Comparison of ENCODE assay signal across 19 cellular contexts in the genomic region with DNA sequence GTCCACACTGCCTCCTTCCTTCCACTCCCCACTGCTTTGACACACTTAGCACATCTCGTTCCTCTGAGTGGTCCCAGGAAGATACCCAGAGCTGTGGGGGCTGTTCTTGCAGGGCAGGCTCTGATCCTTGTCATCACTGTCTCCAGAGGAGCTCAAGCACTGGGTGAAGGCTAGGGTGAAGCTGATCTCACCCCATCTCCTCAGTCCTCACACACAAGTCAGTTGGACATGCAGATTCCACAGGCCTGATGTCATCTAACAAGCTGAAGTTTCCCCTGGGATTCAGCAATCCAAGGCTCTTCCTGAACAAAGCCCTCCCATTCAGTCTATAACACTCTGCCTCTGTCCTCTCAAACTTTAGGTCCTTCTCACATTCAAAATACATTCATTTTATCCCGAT.
DNase-seq lines count a peak whose midpoint lies in the region; ATAC-seq, FAIRE-seq and TF ChIP-seq lines count a peak whose summit lies in the region.
"Had no signal": no experiment of that assay in that cellular context is flagged by ENCODE, and none has a peak within 500 bp of the region (broad histone marks: within the 10 kb centered on the region; RNA-seq: fewer than 3 reads in every experiment).

No MANE protein-coding gene starts in this region.

- no peak overlapping the region for H2BK5ac ChIP-seq in H1 (ENCODE audit: low read depth, low read length)

- ATAC-seq in GM21786 (IDR thresholded peaks at IDR 0.05; ENCODE audit: unreplicated experiment) (no peak), HG02840 (IDR thresholded peaks at IDR 0.05; ENCODE audit: low FRiP score, unreplicated experiment) (no peak)
- ATAC-seq: right lobe of liver had no signal

- no peaks in the 10 kb centered on the region for H3K9me3 Mint-ChIP-seq in activated CD4-positive, alpha-beta T cell treated with anti-CD3 and anti-CD28 coated beads, Interleukin-2, amount 10 ng/mL, durations not matched to agents 24 days and 14 days
- H3K9me3 Mint-ChIP-seq: activated CD4-positive, alpha-beta T cell treated with anti-CD3 and anti-CD28 coated beads, Interleukin-2, amount 10 ng/mL, durations not matched to agents 7 days and 5 days had no signal

- H2AK5ac ChIP-seq in H1 (ENCODE audit: low read depth, low read length) = no peak overlapping the region

- H2BK20ac ChIP-seq in H1 (ENCODE audit: low read length) = no peak overlapping the region

- no peak overlapping the region for H3K27ac Mint-ChIP-seq in activated CD4-positive, alpha-beta T cell treated with anti-CD3 and anti-CD28 coated beads, Interleukin-2, amount 10 ng/mL, durations not matched to agents 24 days and 14 days
- H3K27ac Mint-ChIP-seq: activated CD4-positive, alpha-beta T cell treated with anti-CD3 and anti-CD28 coated beads, Interleukin-2, amount 10 ng/mL, durations not matched to agents 7 days and 5 days had no signal

- H3K27ac ChIP-seq in H1 (ENCODE audit: low read depth, low read length) (no peak overlapping the region), mesodermal cell (ENCODE audit: low read depth, low read length, severe bottlenecking) (peak overlapping the region; percentile 53), kidney (ENCODE audit: low read depth in 2 of 2, low read length in 2 of 2) (no peak overlapping the region)
- H3K27ac ChIP-seq: Peyer's patch, right lobe of liver had no signal

- H3K36me3 ChIP-seq in H1 (ENCODE audit: control insufficient read depth in 2 of 4, insufficient read depth in 4 of 4, low read length in 3 of 4) (no peaks in the 10 kb centered on the region), mesodermal cell (ENCODE audit: control insufficient read depth, insufficient read depth, low read length) (no peaks in the 10 kb centered on the region), kidney (ENCODE audit: control insufficient read depth in 1 of 2, insufficient read depth in 2 of 2, low read length in 2 of 2) (no peaks in the 10 kb centered on the region)
- H3K36me3 ChIP-seq: Peyer's patch, right lobe of liver had no signal

- no peak for TF ChIP-seq EP300 in H1 (IDR thresholded peaks at IDR 0.05; ENCODE audit: borderline replicate concordance in 1 of 2, low read depth in 2 of 2, low read length in 2 of 2)

- peak overlapping the region; percentile 45; the same call in 1 of the 2 replicates for H2BK12ac ChIP-seq in H1 (ENCODE audit: low read depth, low read length)

- no peaks in the 10 kb centered on the region; the same call in 1 of the 2 replicates for H3K79me1 ChIP-seq in H1 (ENCODE audit: low read depth, low read length)

- H3K79me2 ChIP-seq in H1 (ENCODE audit: control insufficient read depth in 1 of 2, insufficient read depth in 2 of 2, low read length in 2 of 2) = no peaks in the 10 kb centered on the region

- CTCF ChIA-PET in H1 (lab: Charles Lee; ENCODE audit: partially characterized antibody) = interaction anchor here (1.8 kb wide), 1 partner anchor 35 kb away, joined by 10 read pairs; no protein-coding TSS in a partner anchor

- no peak overlapping the region for H3K56ac ChIP-seq in H1 (replicated peaks; ENCODE audit: insufficient read length, low read depth, low read length)

- peaks cover 7% of the 10 kb centered on the region for H3K27me3 Mint-ChIP-seq in activated CD4-positive, alpha-beta T cell treated with anti-CD3 and anti-CD28 coated beads, Interleukin-2, amount 10 ng/mL, durations not matched to agents 24 days and 14 days

- H3K23ac ChIP-seq in H1 (ENCODE audit: insufficient read length) = no peak overlapping the region

- no peak overlapping the region for H3K14ac ChIP-seq in H1 (ENCODE audit: insufficient read length)

- 88% methylated on average over 2 of the region's 2 CpGs; no CpG with 5 or more reads in 1 of the 2 experiments for whole genome bisulfite sequencing in H1 (ENCODE audit: extremely low coverage in 1 of 2, insufficient coverage in 1 of 2, insufficient read length in 1 of 2, insufficient replicate concordance in 2 of 2, low coverage in 1 of 2, low lambda C conversion rate in 2 of 2, missing lambda C conversion rate in 1 of 2), 2 experiments
- WGBS in mesodermal cell (ENCODE audit: insufficient coverage in 2 of 2), 2 experiments = 80 to 92% methylated on average over 1 to 2 of the region's 2 CpGs

- H3K23me2 ChIP-seq in H1 (ENCODE audit: low read depth, low read length) = no peaks in the 10 kb centered on the region

- H3K4me3 ChIP-seq in H1 (ENCODE audit: extremely low read depth in 1 of 4, insufficient read depth in 2 of 4, low read depth in 3 of 4, low read length in 4 of 4) = no peak overlapping the region
- H3K4me3 ChIP-seq in mesodermal cell (ENCODE audit: extremely low read depth, insufficient read depth, low read length, poor library complexity, severe bottlenecking) = no peak overlapping the region
- H3K4me3 ChIP-seq in kidney (ENCODE audit: low read length in 2 of 2) = no peak overlapping the region
- H3K4me3 ChIP-seq: Peyer's patch, right lobe of liver had no signal

- peaks cover 0 to 11% (median 2%) of the 10 kb centered on the region in 4 experiments for H3K4me1 ChIP-seq in H1 (replicated peaks in 1 of 4; ENCODE audit: control insufficient read depth in 3 of 4, insufficient read depth in 4 of 4, low read length in 3 of 4)
- H3K4me1 ChIP-seq in mesodermal cell (ENCODE audit: control insufficient read depth, insufficient read depth, low read length, poor library complexity, severe bottlenecking) = peaks cover 16% of the 10 kb centered on the region
- H3K4me1 ChIP-seq in kidney (ENCODE audit: control insufficient read depth in 1 of 2, insufficient read depth in 1 of 2, low read depth in 1 of 2, low read length in 2 of 2) = no peaks in the 10 kb centered on the region
- H3K4me1 ChIP-seq: Peyer's patch, right lobe of liver had no signal

- H3K9ac ChIP-seq in H1 (replicated peaks in 1 of 4; ENCODE audit: extremely low read depth in 1 of 4, low read depth in 3 of 4, low read length in 3 of 4) = no peak overlapping the region
- no peak overlapping the region for H3K9ac ChIP-seq in kidney (ENCODE audit: low read length in 2 of 2)

- no peak overlapping the region for H4K5ac ChIP-seq in H1 (ENCODE audit: insufficient read length, low read depth, low read length)

- no peak overlapping the region for H4K8ac ChIP-seq in H1 (ENCODE audit: extremely low read depth, insufficient read depth, low read length)

- H3K4me2 ChIP-seq in H1 (ENCODE audit: insufficient read depth in 1 of 2, low read depth in 2 of 2, low read length in 2 of 2) = no peak overlapping the region

- H3K4ac ChIP-seq in H1 (replicated peaks; ENCODE audit: insufficient read length, low read depth, low read length) = no peak overlapping the region

- no peaks in the 10 kb centered on the region for H3K27me3 ChIP-seq in H1 (replicated peaks in 1 of 4; ENCODE audit: control insufficient read depth in 3 of 4, extremely low read depth in 1 of 4, insufficient read depth in 3 of 4, low read length in 3 of 4)
- H3K27me3 ChIP-seq: Peyer's patch, right lobe of liver had no signal

- FAIRE-seq in HTR-8/SVneo (lab: Jason Lieb, UNC) (peak; percentile 49), H1 (lab: Jason Lieb, UNC) (no peak), kidney (lab: Jason Lieb, UNC) (no peak)
- FAIRE-seq: TTC549 had no signal

- no peak overlapping the region for H2AFZ ChIP-seq in H1 (ENCODE audit: low read length)

- peaks cover 0 to 1% of the 10 kb centered on the region in 2 experiments for H4K20me1 ChIP-seq in H1 (replicated peaks in 1 of 2; ENCODE audit: control insufficient read depth in 1 of 2, insufficient read depth in 2 of 2, low read length in 2 of 2)

- H2BK120ac ChIP-seq in H1 (replicated peaks; ENCODE audit: low read depth, low read length) = no peak overlapping the region

- intact Hi-C loops in kidney (cut with DNase I) = no loop called here
- intact Hi-C loops in activated CD4-positive, alpha-beta T cell treated with anti-CD3 and anti-CD28 coated beads, Interleukin-2, amount 10 ng/mL, durations not matched to agents 24 days and 14 days (cut with micrococcal nuclease) = no loop called here

- H3K9me3 ChIP-seq in H1 (ENCODE audit: insufficient read depth in 2 of 2, low read depth in 1 of 2, low read length in 1 of 2) = no peaks in the 10 kb centered on the region
- H3K9me3 ChIP-seq in mesodermal cell (ENCODE audit: control insufficient read depth, low read length) = no peaks in the 10 kb centered on the region
- no peaks in the 10 kb centered on the region for H3K9me3 ChIP-seq in kidney (ENCODE audit: control insufficient read depth in 1 of 2, low read length in 2 of 2)
- H3K9me3 ChIP-seq: Peyer's patch, right lobe of liver had no signal

- no peak overlapping the region for H2BK15ac ChIP-seq in H1 (ENCODE audit: low read length)

- DNase-seq in EH (ENCODE audit: low read depth) (peak; percentile 67), HTR-8/SVneo (ENCODE audit: insufficient read length, low spot score) (peak; percentile 46), H1 (ENCODE audit: low read depth in 1 of 2, low spot score in 2 of 2) (no peak), kidney (no peak)
- DNase-seq in activated CD4-positive, alpha-beta T cell treated with anti-CD3 and anti-CD28 coated beads, Interleukin-2, amount 10 ng/mL, durations not matched to agents 24 days and 14 days = no peak
- DNase-seq: activated CD4-positive, alpha-beta T cell treated with anti-CD3 and anti-CD28 coated beads, Interleukin-2, amount 10 ng/mL, durations not matched to agents 7 days and 5 days; activated CD8-positive, alpha-beta memory T cell treated with anti-CD3 and anti-CD28 coated beads, Interleukin-2, amount 50 U/mL, for 48 hours; activated gamma-delta T cell treated with Interleukin-2 at 50 U/mL for 16 hours; AML-193; COR-L47; NCI-H1436; NCI-H82; Peyer's patch; right lobe of liver; stimulated activated CD4-positive, alpha-beta T cell treated with anti-CD3 and anti-CD28 coated beads, Interleukin-4, amount 100 ng/mL, for 1 hour had no signal

- POLR2A ChIA-PET in H1 (lab: Charles Lee; ENCODE audit: partially characterized antibody) = no interaction called here

- no peaks in the 10 kb centered on the region for H3K4me1 Mint-ChIP-seq in activated CD4-positive, alpha-beta T cell treated with anti-CD3 and anti-CD28 coated beads, Interleukin-2, amount 10 ng/mL, durations not matched to agents 24 days and 14 days
- H3K4me1 Mint-ChIP-seq: activated CD4-positive, alpha-beta T cell treated with anti-CD3 and anti-CD28 coated beads, Interleukin-2, amount 10 ng/mL, durations not matched to agents 7 days and 5 days had no signal

- TF ChIP-seq POLR2A in H1 (IDR thresholded peaks at IDR 0.05; ENCODE audit: control extremely low read depth in 1 of 2, low read depth in 2 of 2, low read length in 2 of 2) = no peak

- no peaks in the 10 kb centered on the region for H3K36me3 Mint-ChIP-seq in activated CD4-positive, alpha-beta T cell treated with anti-CD3 and anti-CD28 coated beads, Interleukin-2, amount 10 ng/mL, durations not matched to agents 24 days and 14 days (ENCODE audit: low read depth)

- no peak overlapping the region for H3K4me3 Mint-ChIP-seq in activated CD4-positive, alpha-beta T cell treated with anti-CD3 and anti-CD28 coated beads, Interleukin-2, amount 10 ng/mL, durations not matched to agents 24 days and 14 days
- H3K4me3 Mint-ChIP-seq: activated CD4-positive, alpha-beta T cell treated with anti-CD3 and anti-CD28 coated beads, Interleukin-2, amount 10 ng/mL, durations not matched to agents 7 days and 5 days had no signal

- peak overlapping the region; percentile 75 for H4K91ac ChIP-seq in H1 (replicated peaks; ENCODE audit: insufficient read length, low read length)

- H3K18ac ChIP-seq in H1 (ENCODE audit: extremely low read depth, low read length) = no peak overlapping the region

- TF ChIP-seq CTCF in H1 (IDR thresholded peaks at IDR 0.05; ENCODE audit: control extremely low read depth in 1 of 3, insufficient read depth in 1 of 3, low read depth in 1 of 3, low read length in 3 of 3) (no peak), kidney (IDR thresholded peaks at IDR 0.05; ENCODE audit: borderline replicate concordance, extremely low read depth, insufficient read depth) (no peak)

- TF ChIP-seq RAD21 in H1 (IDR thresholded peaks at IDR 0.05 in 1 of 2, conservative IDR thresholded peaks at IDR 0.05 in 1 of 2; ENCODE audit: low read depth in 2 of 2, low read length in 2 of 2) = no peak

Comparison
In these comparisons a context has a peak if more than half of its experiments do, and no peak if none do; other contexts are left out.
1. DNase-seq: peak in EH (single experiment) and HTR-8/SVneo (single experiment); none in H1 (0 of 2), kidney (single experiment) and activated CD4-positive, alpha-beta T cell treated with anti-CD3 and anti-CD28 coated beads, Interleukin-2, amount 10 ng/mL, durations not matched to agents 24 days and 14 days (single experiment).